ENCODE assay signal across 9 cellular contexts in genomic region chr9:4923580-4924544, GRCh38.
DNase-seq lines count a peak whose midpoint lies in the region; ATAC-seq, FAIRE-seq and TF ChIP-seq lines count a peak whose summit lies in the region.
"Had no signal": no experiment of that assay in that cellular context is flagged by ENCODE, and none has a peak within 500 bp of the region (broad histone marks: within the 10 kb centered on the region; RNA-seq: fewer than 3 reads in every experiment).

No MANE protein-coding gene starts in this region.

- H2AFZ ChIP-seq in GM23338 = no peak overlapping the region

- no peak for FAIRE-seq in RCC 7860 (lab: Jason Lieb, UNC)

- no peaks in the 10 kb centered on the region for H3F3A ChIP-seq in GM23338 (replicated peaks; ENCODE audit: low read depth)

- no peak overlapping the region for H3K4me3 Mint-ChIP-seq in GM23338
- H3K4me3 Mint-ChIP-seq in stimulated activated naive CD8-positive, alpha-beta T cell treated with anti-CD3 and anti-CD28 coated beads, Interleukin-15, amount 100 ng/mL, for 72 hours = peak overlapping the region in 1 of 2 donors; percentile 10

- no peaks in the 10 kb centered on the region for H3K27me3 ChIP-seq in GM23338 (ENCODE audit: insufficient read depth)
- no peaks in the 10 kb centered on the region for H3K27me3 ChIP-seq in esophagus muscularis mucosa
- H3K27me3 ChIP-seq: BLaER1 had no signal

- H3K9me3 Mint-ChIP-seq in GM23338 = peaks cover 38% of the 10 kb centered on the region
- H3K9me3 Mint-ChIP-seq in stimulated activated naive CD8-positive, alpha-beta T cell treated with anti-CD3 and anti-CD28 coated beads, Interleukin-15, amount 100 ng/mL, for 72 hours = peaks cover 9 to 12% of the 10 kb centered on the region in 2 donors

- H3K4me3 ChIP-seq in GM23338 = no peak overlapping the region
- no peak overlapping the region for H3K4me3 ChIP-seq in esophagus muscularis mucosa
- H3K4me3 ChIP-seq: BLaER1 had no signal

- WGBS in esophagus muscularis mucosa = 65% methylated on average over 5 of the region's 5 CpGs

- peaks cover 14% of the 10 kb centered on the region for H3K4me1 Mint-ChIP-seq in GM23338
- H3K4me1 Mint-ChIP-seq in stimulated activated naive CD8-positive, alpha-beta T cell treated with anti-CD3 and anti-CD28 coated beads, Interleukin-15, amount 100 ng/mL, for 72 hours = peaks cover 42% of the 10 kb centered on the region

- no peaks in the 10 kb centered on the region; the same call in 1 of the 2 replicates for H3K9me2 ChIP-seq in GM23338 (ENCODE audit: insufficient read depth)

- no peaks in the 10 kb centered on the region for H4K20me1 ChIP-seq in GM23338 (replicated peaks; ENCODE audit: insufficient read depth)
- H4K20me1 ChIP-seq: BLaER1 had no signal

- no peak for TF ChIP-seq POLR2A in esophagus muscularis mucosa (IDR thresholded peaks at IDR 0.05; ENCODE audit: low read depth)

- H3K79me2 ChIP-seq in GM23338 (replicated peaks; ENCODE audit: insufficient read depth) = no peaks in the 10 kb centered on the region

- ATAC-seq in GM23338 = no peak
- peak; percentile 78 for ATAC-seq in stimulated activated naive CD8-positive, alpha-beta T cell treated with anti-CD3 and anti-CD28 coated beads, Interleukin-15, amount 100 ng/mL, for 72 hours

- H3K36me3 Mint-ChIP-seq in GM23338 (ENCODE audit: low read depth) = peaks cover 38% of the 10 kb centered on the region

- DNase-seq in DMS53 (lab: John Stamatoyannopoulos, UW) = peak; percentile 1
- DNase-seq in DMS53 treated with DMSO at 0.1 percent for 48 hours (lab: John Stamatoyannopoulos, UW; ENCODE audit: unreplicated experiment) = no peak
- peak; percentile 35 for DNase-seq in GM23338 (ENCODE audit: low spot score)
- peak; percentile 25 for DNase-seq in RCC 7860 (ENCODE audit: low spot score)
- DNase-seq in esophagus muscularis mucosa (ENCODE audit: extremely low spot score) = no peak
- DNase-seq in stimulated activated naive CD8-positive, alpha-beta T cell treated with anti-CD3 and anti-CD28 coated beads, Interleukin-15, amount 100 ng/mL, for 72 hours = peak in 1 of 2 donors; percentile 20
- no peak for DNase-seq in NCI-H2107 treated with DMSO at 0.1 percent for 48 hours (lab: John Stamatoyannopoulos, UW; ENCODE audit: unreplicated experiment)
- DNase-seq in NCI-H748 treated with DMSO at 0.1 percent for 48 hours (lab: John Stamatoyannopoulos, UW) = no peak

- no peak overlapping the region for H3K4me2 ChIP-seq in GM23338
- H3K4me2 ChIP-seq: BLaER1 had no signal

- peaks cover 0 to 9% (median 3%) of the 10 kb centered on the region in 4 donors for H3K9me3 ChIP-seq in esophagus muscularis mucosa

- H3K4me1 ChIP-seq in GM23338 (ENCODE audit: insufficient read depth) = no peaks in the 10 kb centered on the region
- H3K4me1 ChIP-seq in esophagus muscularis mucosa = no peaks in the 10 kb centered on the region
- H3K4me1 ChIP-seq: BLaER1 had no signal

- intact Hi-C loops in esophagus muscularis mucosa (cut with DNase I) = loop anchor here (10.0 kb wide), 1 partner anchor 159 kb away; no protein-coding TSS in a partner anchor

- H3K27ac ChIP-seq in GM23338 (ENCODE audit: low read depth) = no peak overlapping the region
- H3K27ac ChIP-seq in esophagus muscularis mucosa (replicated peaks in 1 of 4) = no peak overlapping the region
- H3K27ac ChIP-seq: BLaER1 had no signal

- TF ChIP-seq EP300 in esophagus muscularis mucosa (IDR thresholded peaks at IDR 0.05) = no peak

- TF ChIP-seq CTCF in GM23338 (conservative IDR thresholded peaks at IDR 0.05; ENCODE audit: low read depth in 2 of 2) = peak; percentile 31 to 36; a peak in 2 of 4 replicates
- peak in 2 of 3 experiments; percentile 14 to 23 for TF ChIP-seq CTCF in esophagus muscularis mucosa (IDR thresholded peaks at IDR 0.05)

- H3K27ac Mint-ChIP-seq in GM23338 = no peak overlapping the region
- peak overlapping the region; percentile 51 to 95 for H3K27ac Mint-ChIP-seq in stimulated activated naive CD8-positive, alpha-beta T cell treated with anti-CD3 and anti-CD28 coated beads, Interleukin-15, amount 100 ng/mL, for 72 hours

- peaks cover 12% of the 10 kb centered on the region; the same call in 1 of the 2 replicates for H3K36me3 ChIP-seq in GM23338 (ENCODE audit: insufficient read depth)
- H3K36me3 ChIP-seq in esophagus muscularis mucosa = no peaks in the 10 kb centered on the region
- H3K36me3 ChIP-seq: BLaER1 had no signal

- H3K27me3 Mint-ChIP-seq in GM23338 (ENCODE audit: insufficient read depth, low read depth, poor library complexity) = no peaks in the 10 kb centered on the region
- no peaks in the 10 kb centered on the region for H3K27me3 Mint-ChIP-seq in stimulated activated naive CD8-positive, alpha-beta T cell treated with anti-CD3 and anti-CD28 coated beads, Interleukin-15, amount 100 ng/mL, for 72 hours

TF ChIP-seq in GM23338, 12 proteins besides CTCF, POLR2A, EP300 and RAD21:
- TF ChIP-seq, protein P1, sequence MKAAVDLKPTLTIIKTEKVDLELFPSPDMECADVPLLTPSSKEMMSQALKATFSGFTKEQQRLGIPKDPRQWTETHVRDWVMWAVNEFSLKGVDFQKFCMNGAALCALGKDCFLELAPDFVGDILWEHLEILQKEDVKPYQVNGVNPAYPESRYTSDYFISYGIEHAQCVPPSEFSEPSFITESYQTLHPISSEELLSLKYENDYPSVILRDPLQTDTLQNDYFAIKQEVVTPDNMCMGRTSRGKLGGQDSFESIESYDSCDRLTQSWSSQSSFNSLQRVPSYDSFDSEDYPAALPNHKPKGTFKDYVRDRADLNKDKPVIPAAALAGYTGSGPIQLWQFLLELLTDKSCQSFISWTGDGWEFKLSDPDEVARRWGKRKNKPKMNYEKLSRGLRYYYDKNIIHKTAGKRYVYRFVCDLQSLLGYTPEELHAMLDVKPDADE (IDR thresholded peaks at IDR 0.05) = no peak
- TF ChIP-seq JUNB (IDR thresholded peaks at IDR 0.05; ENCODE audit: unreplicated experiment) (no peak), ZNF331 (CRISPR knock-in tag; IDR thresholded peaks at IDR 0.05; ENCODE audit: low read depth) (no peak), NANOG (IDR thresholded peaks at IDR 0.05; ENCODE audit: borderline replicate concordance) (no peak), STAT1 (IDR thresholded peaks at IDR 0.05; ENCODE audit: unreplicated experiment) (no peak), ZNF114 (CRISPR knock-in tag; IDR thresholded peaks at IDR 0.05) (no peak), CREB1 (CRISPR knock-in tag; IDR thresholded peaks at IDR 0.05; ENCODE audit: low read depth) (no peak), EZH2phosphoT487 (IDR thresholded peaks at IDR 0.05; ENCODE audit: unreplicated experiment) (no peak)
- TF ChIP-seq, protein P2, sequence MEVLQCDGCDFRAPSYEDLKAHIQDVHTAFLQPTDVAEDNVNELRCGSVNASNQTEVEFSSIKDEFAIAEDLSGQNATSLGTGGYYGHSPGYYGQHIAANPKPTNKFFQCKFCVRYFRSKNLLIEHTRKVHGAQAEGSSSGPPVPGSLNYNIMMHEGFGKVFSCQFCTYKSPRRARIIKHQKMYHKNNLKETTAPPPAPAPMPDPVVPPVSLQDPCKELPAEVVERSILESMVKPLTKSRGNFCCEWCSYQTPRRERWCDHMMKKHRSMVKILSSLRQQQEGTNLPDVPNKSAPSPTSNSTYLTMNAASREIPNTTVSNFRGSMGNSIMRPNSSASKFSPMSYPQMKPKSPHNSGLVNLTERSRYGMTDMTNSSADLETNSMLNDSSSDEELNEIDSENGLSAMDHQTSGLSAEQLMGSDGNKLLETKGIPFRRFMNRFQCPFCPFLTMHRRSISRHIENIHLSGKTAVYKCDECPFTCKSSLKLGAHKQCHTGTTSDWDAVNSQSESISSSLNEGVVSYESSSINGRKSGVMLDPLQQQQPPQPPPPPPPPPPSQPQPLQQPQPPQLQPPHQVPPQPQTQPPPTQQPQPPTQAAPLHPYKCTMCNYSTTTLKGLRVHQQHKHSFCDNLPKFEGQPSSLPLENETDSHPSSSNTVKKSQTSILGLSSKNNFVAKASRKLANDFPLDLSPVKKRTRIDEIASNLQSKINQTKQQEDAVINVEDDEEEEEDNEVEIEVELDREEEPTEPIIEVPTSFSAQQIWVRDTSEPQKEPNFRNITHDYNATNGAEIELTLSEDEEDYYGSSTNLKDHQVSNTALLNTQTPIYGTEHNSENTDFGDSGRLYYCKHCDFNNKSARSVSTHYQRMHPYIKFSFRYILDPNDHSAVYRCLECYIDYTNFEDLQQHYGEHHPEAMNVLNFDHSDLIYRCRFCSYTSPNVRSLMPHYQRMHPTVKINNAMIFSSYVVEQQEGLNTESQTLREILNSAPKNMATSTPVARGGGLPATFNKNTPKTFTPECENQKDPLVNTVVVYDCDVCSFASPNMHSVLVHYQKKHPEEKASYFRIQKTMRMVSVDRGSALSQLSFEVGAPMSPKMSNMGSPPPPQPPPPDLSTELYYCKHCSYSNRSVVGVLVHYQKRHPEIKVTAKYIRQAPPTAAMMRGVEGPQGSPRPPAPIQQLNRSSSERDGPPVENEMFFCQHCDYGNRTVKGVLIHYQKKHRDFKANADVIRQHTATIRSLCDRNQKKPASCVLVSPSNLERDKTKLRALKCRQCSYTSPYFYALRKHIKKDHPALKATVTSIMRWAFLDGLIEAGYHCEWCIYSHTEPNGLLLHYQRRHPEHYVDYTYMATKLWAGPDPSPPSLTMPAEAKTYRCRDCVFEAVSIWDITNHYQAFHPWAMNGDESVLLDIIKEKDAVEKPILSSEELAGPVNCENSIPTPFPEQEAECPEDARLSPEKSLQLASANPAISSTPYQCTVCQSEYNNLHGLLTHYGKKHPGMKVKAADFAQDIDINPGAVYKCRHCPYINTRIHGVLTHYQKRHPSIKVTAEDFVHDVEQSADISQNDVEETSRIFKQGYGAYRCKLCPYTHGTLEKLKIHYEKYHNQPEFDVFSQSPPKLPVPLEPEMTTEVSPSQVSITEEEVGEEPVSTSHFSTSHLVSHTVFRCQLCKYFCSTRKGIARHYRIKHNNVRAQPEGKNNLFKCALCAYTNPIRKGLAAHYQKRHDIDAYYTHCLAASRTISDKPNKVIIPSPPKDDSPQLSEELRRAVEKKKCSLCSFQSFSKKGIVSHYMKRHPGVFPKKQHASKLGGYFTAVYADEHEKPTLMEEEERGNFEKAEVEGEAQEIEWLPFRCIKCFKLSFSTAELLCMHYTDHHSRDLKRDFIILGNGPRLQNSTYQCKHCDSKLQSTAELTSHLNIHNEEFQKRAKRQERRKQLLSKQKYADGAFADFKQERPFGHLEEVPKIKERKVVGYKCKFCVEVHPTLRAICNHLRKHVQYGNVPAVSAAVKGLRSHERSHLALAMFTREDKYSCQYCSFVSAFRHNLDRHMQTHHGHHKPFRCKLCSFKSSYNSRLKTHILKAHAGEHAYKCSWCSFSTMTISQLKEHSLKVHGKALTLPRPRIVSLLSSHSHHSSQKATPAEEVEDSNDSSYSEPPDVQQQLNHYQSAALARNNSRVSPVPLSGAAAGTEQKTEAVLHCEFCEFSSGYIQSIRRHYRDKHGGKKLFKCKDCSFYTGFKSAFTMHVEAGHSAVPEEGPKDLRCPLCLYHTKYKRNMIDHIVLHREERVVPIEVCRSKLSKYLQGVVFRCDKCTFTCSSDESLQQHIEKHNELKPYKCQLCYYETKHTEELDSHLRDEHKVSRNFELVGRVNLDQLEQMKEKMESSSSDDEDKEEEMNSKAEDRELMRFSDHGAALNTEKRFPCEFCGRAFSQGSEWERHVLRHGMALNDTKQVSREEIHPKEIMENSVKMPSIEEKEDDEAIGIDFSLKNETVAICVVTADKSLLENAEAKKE (CRISPR knock-in tag; IDR thresholded peaks at IDR 0.05) = no peak

Comparison
In these comparisons a context has a peak if more than half of its experiments do, and no peak if none do; other contexts are left out.
1. DNase-seq: peak in DMS53 (single experiment), GM23338 (single experiment) and RCC 7860 (single experiment); none in DMS53 treated with DMSO at 0.1 percent for 48 hours (single experiment), esophagus muscularis mucosa (single experiment), NCI-H2107 treated with DMSO at 0.1 percent for 48 hours (single experiment) and NCI-H748 treated with DMSO at 0.1 percent for 48 hours (single experiment).